In genomic region chr19:27759896-27760295, GRCh38 we compare ENCODE assay signal across 29 cellular contexts.
"Had no signal": no experiment of that assay in that cellular context is flagged by ENCODE, and none has a peak within 500 bp of the region (broad histone marks: within the 10 kb centered on the region; RNA-seq: fewer than 3 reads in every experiment).

No MANE protein-coding gene starts in this region.

- H3K4me2 ChIP-seq: SK-N-SH had no signal

- H3K9me3 ChIP-seq: SJCRH30, SK-N-SH had no signal

- H3K9ac ChIP-seq: SK-N-SH had no signal

- H3K27ac Mint-ChIP-seq: activated CD8-positive, alpha-beta memory T cell treated with anti-CD3 and anti-CD28 coated beads, Interleukin-2, amount 10 ng/mL, durations not matched to agents 7 days and 5 days; activated CD8-positive, alpha-beta T cell treated with anti-CD3 and anti-CD28 coated beads, Interleukin-2, amount 10 ng/mL, durations not matched to agents 7 days and 5 days; activated naive CD4-positive, alpha-beta T cell treated with anti-CD3 and anti-CD28 coated beads, Interleukin-2, amount 50 U/mL, for 72 hours; activated naive CD8-positive, alpha-beta T cell treated with anti-CD3 and anti-CD28 coated beads, Interleukin-2, amount 50 U/mL, for 24 hours; activated T-cell treated with anti-CD3 and anti-CD28 coated beads, Interleukin-2, amount 50 U/mL, for 24 hours; activated T-helper 1 cell treated with anti-CD3 and anti-CD28 coated beads, Interleukin-12 subunit alpha, Interleukin-12 subunit beta, Interleukin-2, Interleukin-4 antibody, amounts not matched to agents 30 ng/mL and 10 ng/mL and 1 ng/mL, durations not matched to agents 14 hours and 24 hours and 36 hours had no signal

- H3K27ac ChIP-seq: brain microvascular endothelial cell, VCaP had no signal

- H3K4me1 Mint-ChIP-seq: activated CD8-positive, alpha-beta memory T cell treated with anti-CD3 and anti-CD28 coated beads, Interleukin-2, amount 10 ng/mL, durations not matched to agents 7 days and 5 days; activated naive CD8-positive, alpha-beta T cell treated with anti-CD3 and anti-CD28 coated beads, Interleukin-2, amount 50 U/mL, for 24 hours had no signal

- H3K36me3 ChIP-seq: brain microvascular endothelial cell, MG63, SJCRH30 had no signal

- ATAC-seq: activated CD8-positive, alpha-beta memory T cell treated with anti-CD3 and anti-CD28 coated beads, Interleukin-2, amount 10 ng/mL, durations not matched to agents 7 days and 5 days; activated CD8-positive, alpha-beta T cell treated with anti-CD3 and anti-CD28 coated beads, Interleukin-2, amount 10 ng/mL, durations not matched to agents 7 days and 5 days; activated naive CD4-positive, alpha-beta T cell treated with anti-CD3 and anti-CD28 coated beads, Interleukin-2, amount 50 U/mL, for 72 hours; activated naive CD8-positive, alpha-beta T cell treated with anti-CD3 and anti-CD28 coated beads, Interleukin-2, amount 50 U/mL, for 24 hours had no signal

- H3K4me3 Mint-ChIP-seq: activated CD8-positive, alpha-beta memory T cell treated with anti-CD3 and anti-CD28 coated beads, Interleukin-2, amount 10 ng/mL, durations not matched to agents 7 days and 5 days; activated CD8-positive, alpha-beta T cell treated with anti-CD3 and anti-CD28 coated beads, Interleukin-2, amount 10 ng/mL, durations not matched to agents 7 days and 5 days; activated naive CD8-positive, alpha-beta T cell treated with anti-CD3 and anti-CD28 coated beads, Interleukin-2, amount 50 U/mL, for 24 hours; activated T-cell treated with anti-CD3 and anti-CD28 coated beads, Interleukin-2, amount 50 U/mL, for 24 hours; activated T-helper 1 cell treated with anti-CD3 and anti-CD28 coated beads, Interleukin-12 subunit alpha, Interleukin-12 subunit beta, Interleukin-2, Interleukin-4 antibody, amounts not matched to agents 30 ng/mL and 10 ng/mL and 1 ng/mL, durations not matched to agents 14 hours and 24 hours and 36 hours had no signal

- H3K4me3 ChIP-seq: MG63, SJCRH30 had no signal

- H3K36me3 Mint-ChIP-seq: activated CD8-positive, alpha-beta memory T cell treated with anti-CD3 and anti-CD28 coated beads, Interleukin-2, amount 10 ng/mL, durations not matched to agents 7 days and 5 days had no signal

- H3K27me3 ChIP-seq: brain microvascular endothelial cell, MG63, SJCRH30 had no signal

- H3K27me3 Mint-ChIP-seq: activated CD8-positive, alpha-beta memory T cell treated with anti-CD3 and anti-CD28 coated beads, Interleukin-2, amount 10 ng/mL, durations not matched to agents 7 days and 5 days; activated naive CD8-positive, alpha-beta T cell treated with anti-CD3 and anti-CD28 coated beads, Interleukin-2, amount 50 U/mL, for 24 hours; activated T-cell treated with anti-CD3 and anti-CD28 coated beads, Interleukin-2, amount 50 U/mL, for 24 hours had no signal

- DNase-seq: activated CD4-positive, alpha-beta T cell treated with anti-CD3 and anti-CD28 coated beads for 4 hours; activated CD4-positive, CD25-positive, alpha-beta regulatory T cell; activated CD8-positive, alpha-beta memory T cell treated with anti-CD3 and anti-CD28 coated beads, Interleukin-2, amount 10 ng/mL, durations not matched to agents 7 days and 5 days; activated CD8-positive, alpha-beta T cell treated with anti-CD3 and anti-CD28 coated beads, Interleukin-2, amount 10 ng/mL, durations not matched to agents 7 days and 5 days; activated effector memory CD4-positive, alpha-beta T cell treated with Interleukin-2 at 50 U/mL for 16 hours; activated naive CD4-positive, alpha-beta T cell; activated naive CD8-positive, alpha-beta T cell treated with anti-CD3 and anti-CD28 coated beads, Interleukin-2, amount 50 U/mL, for 24 hours; activated T-cell treated with anti-CD3 and anti-CD28 coated beads, Interleukin-2, amount 50 U/mL, for 24 hours; amniotic stem cell; brain microvascular endothelial cell; caudate nucleus; MG63; MV-4-11; NCI-H1092 treated with DMSO at 0.1 percent for 48 hours; NCI-H1417 treated with DMSO at 0.1 percent for 48 hours; NCI-H1694; NCI-H2029; NCI-H2107; NCI-H2171 treated with DMSO at 0.1 percent for 48 hours; NCI-H226; NCI-H510A; NCI-H526 treated with DMSO at 0.1 percent for 48 hours; NCI-H82; SJCRH30; SK-N-SH; T-helper 1 cell had no signal

- H3K4me1 ChIP-seq: SJCRH30 had no signal
